Comparison of ENCODE assay signal across 36 cellular contexts in the genomic region with DNA sequence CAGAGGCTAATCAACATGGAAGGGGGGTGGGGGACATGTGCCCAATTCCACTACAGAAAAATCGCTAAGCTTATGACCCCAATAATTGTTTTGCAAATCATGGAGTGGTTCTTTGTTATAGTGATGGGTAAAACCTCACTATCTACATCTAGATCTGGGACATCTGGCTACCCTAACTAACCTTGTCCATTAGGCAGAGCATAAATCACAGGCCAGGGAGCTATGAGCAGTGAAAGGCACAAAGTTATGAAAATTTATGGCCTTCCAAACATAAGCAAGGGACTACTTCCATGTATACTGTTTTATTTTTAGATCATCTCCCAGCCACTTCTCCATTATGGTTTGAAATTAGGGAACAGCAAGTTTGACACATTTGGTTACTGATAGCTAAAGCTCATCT.
"Had no signal": no experiment of that assay in that cellular context is flagged by ENCODE, and none has a peak within 500 bp of the region (broad histone marks: within the 10 kb centered on the region; RNA-seq: fewer than 3 reads in every experiment).

No MANE protein-coding gene starts in this region.

- H3K27me3 Mint-ChIP-seq: activated B cell treated with CpG ODN at 0.5 μM for 24 hours; activated CD4-positive, alpha-beta memory T cell treated with anti-CD3 and anti-CD28 coated beads for 36 hours; activated CD8-positive, alpha-beta T cell treated with anti-CD3 and anti-CD28 coated beads for 36 hours; activated T-helper 17 cell treated with anti-CD3 and anti-CD28 coated beads, Interleukin-2, amount 50 U/mL, for 72 hours had no signal

- H3K4me1 ChIP-seq: adrenal gland, ascending aorta had no signal

- H3K27me3 ChIP-seq: adrenal gland, ascending aorta, cardiac muscle cell had no signal

- H3K4me3 ChIP-seq: adrenal gland, ascending aorta, cardiac muscle cell had no signal

- DNase-seq: activated B cell treated with CpG ODN at 0.5 μM for 24 hours; activated CD4-positive, alpha-beta memory T cell treated with anti-CD3 and anti-CD28 coated beads for 36 hours; activated CD4-positive, alpha-beta T cell treated with anti-CD3 and anti-CD28 coated beads for 4 hours; activated CD4-positive, alpha-beta T cell treated with anti-CD3 and anti-CD28 coated beads, Interleukin-2, amount 10 ng/mL, durations not matched to agents 24 days and 14 days; activated CD4-positive, alpha-beta T cell treated with anti-CD3 and anti-CD28 coated beads, Interleukin-2, amount 50 U/mL, for 1 hour; activated CD4-positive, alpha-beta T cell treated with anti-CD3 and anti-CD28 coated beads, Interleukin-2, amount 50 U/mL, for 4 hours; activated CD4-positive, CD25-positive, alpha-beta regulatory T cell treated with anti-CD3 and anti-CD28 coated beads, Interleukin-2, amount 50 U/mL, for 72 hours; activated CD8-positive, alpha-beta memory T cell treated with anti-CD3 and anti-CD28 coated beads, Interleukin-2, amount 50 U/mL, for 4 hours; activated CD8-positive, alpha-beta T cell treated with anti-CD3 and anti-CD28 coated beads for 36 hours; activated effector memory CD4-positive, alpha-beta T cell treated with anti-CD3 and anti-CD28 coated beads, Interleukin-2, amount 50 U/mL, for 16 hours; activated gamma-delta T cell treated with Interleukin-2 at 50 U/mL for 16 hours; activated naive CD4-positive, alpha-beta T cell; activated naive CD4-positive, alpha-beta T cell treated with anti-CD3 and anti-CD28 coated beads for 36 hours; activated naive CD4-positive, alpha-beta T cell treated with anti-CD3 and anti-CD28 coated beads, Interleukin-2, amount 50 U/mL, for 16 hours; activated naive CD8-positive, alpha-beta T cell treated with anti-CD3 and anti-CD28 coated beads for 36 hours; activated T-cell treated with anti-CD3 and anti-CD28 coated beads for 4 hours; activated T-cell treated with anti-CD3 and anti-CD28 coated beads, Interleukin-2, amount 50 U/mL, for 1 hour; activated T-cell treated with anti-CD3 and anti-CD28 coated beads, Interleukin-2, amount 50 U/mL, for 4 hours; activated T-cell treated with anti-CD3 and anti-CD28 coated beads, Interleukin-2, amount 50 U/mL, for 72 hours; adrenal gland; amniotic stem cell; caudate nucleus; cerebellar nuclear complex; T-helper 2 cell; T-helper 9 cell had no signal

- H3K4me1 Mint-ChIP-seq: activated B cell treated with CpG ODN at 0.5 μM for 24 hours; activated CD4-positive, alpha-beta T cell treated with anti-CD3 and anti-CD28 coated beads, Interleukin-2, amount 10 ng/mL, durations not matched to agents 24 days and 14 days; activated naive CD8-positive, alpha-beta T cell treated with anti-CD3 and anti-CD28 coated beads for 36 hours; activated T-helper 17 cell treated with anti-CD3 and anti-CD28 coated beads, Interleukin-2, amount 50 U/mL, for 72 hours; brain; central memory CD8-positive, alpha-beta T cell had no signal

- H3K27ac Mint-ChIP-seq: activated B cell treated with CpG ODN at 0.5 μM for 24 hours; activated CD4-positive, alpha-beta memory T cell treated with anti-CD3 and anti-CD28 coated beads for 36 hours; activated CD4-positive, alpha-beta T cell treated with anti-CD3 and anti-CD28 coated beads, Interleukin-2, amount 10 ng/mL, durations not matched to agents 24 days and 14 days; activated CD8-positive, alpha-beta T cell treated with anti-CD3 and anti-CD28 coated beads for 36 hours; activated naive CD4-positive, alpha-beta T cell treated with anti-CD3 and anti-CD28 coated beads for 36 hours; activated naive CD4-positive, alpha-beta T cell treated with anti-CD3 and anti-CD28 coated beads, Interleukin-2, amount 50 U/mL, for 72 hours; activated naive CD8-positive, alpha-beta T cell treated with anti-CD3 and anti-CD28 coated beads for 36 hours; activated T-cell treated with anti-CD3 and anti-CD28 coated beads, Interleukin-2, amount 50 U/mL, for 72 hours; activated T-helper 1 cell treated with anti-CD3 and anti-CD28 coated beads, Interleukin-12 subunit alpha, Interleukin-12 subunit beta, Interleukin-2, Interleukin-4 antibody, amounts not matched to agents 30 ng/mL and 10 ng/mL and 1 ng/mL, durations not matched to agents 14 hours and 24 hours and 36 hours; activated T-helper 17 cell treated with anti-CD3 and anti-CD28 coated beads, Interleukin-2, amount 50 U/mL, for 72 hours; brain; T-helper 2 cell treated with Interferon-gamma antibody and Interleukin-4, amounts not matched to agents 5 μg/mL and 100 μg/mL, for 36 hours had no signal

- H3K9me3 Mint-ChIP-seq: activated B cell treated with CpG ODN at 0.5 μM for 24 hours; activated CD4-positive, alpha-beta memory T cell treated with anti-CD3 and anti-CD28 coated beads for 36 hours; activated CD4-positive, alpha-beta T cell treated with anti-CD3 and anti-CD28 coated beads, Interleukin-2, amount 10 ng/mL, durations not matched to agents 24 days and 14 days; activated CD8-positive, alpha-beta T cell treated with anti-CD3 and anti-CD28 coated beads for 36 hours; activated naive CD4-positive, alpha-beta T cell treated with anti-CD3 and anti-CD28 coated beads for 36 hours; activated naive CD4-positive, alpha-beta T cell treated with anti-CD3 and anti-CD28 coated beads, Interleukin-2, amount 50 U/mL, for 72 hours; activated T-cell treated with anti-CD3 and anti-CD28 coated beads, Interleukin-2, amount 50 U/mL, for 4 hours; activated T-cell treated with anti-CD3 and anti-CD28 coated beads, Interleukin-2, amount 50 U/mL, for 72 hours; activated T-helper 1 cell treated with anti-CD3 and anti-CD28 coated beads, Interleukin-12 subunit alpha, Interleukin-12 subunit beta, Interleukin-2, Interleukin-4 antibody, amounts not matched to agents 30 ng/mL and 10 ng/mL and 1 ng/mL, durations not matched to agents 14 hours and 24 hours and 36 hours; activated T-helper 17 cell treated with anti-CD3 and anti-CD28 coated beads, Interleukin-2, amount 50 U/mL, for 72 hours; central memory CD8-positive, alpha-beta T cell; T-helper 2 cell treated with Interferon-gamma antibody and Interleukin-4, amounts not matched to agents 5 μg/mL and 100 μg/mL, for 36 hours had no signal

- FAIRE-seq: bronchial epithelial cell, TTC549 had no signal

- H3K36me3 ChIP-seq: adrenal gland, ascending aorta, cardiac muscle cell had no signal

- H3K4me3 Mint-ChIP-seq: activated B cell treated with CpG ODN at 0.5 μM for 24 hours; activated CD4-positive, alpha-beta memory T cell treated with anti-CD3 and anti-CD28 coated beads for 36 hours; activated CD4-positive, alpha-beta T cell treated with anti-CD3 and anti-CD28 coated beads, Interleukin-2, amount 10 ng/mL, durations not matched to agents 24 days and 14 days; activated CD8-positive, alpha-beta T cell treated with anti-CD3 and anti-CD28 coated beads for 36 hours; activated naive CD4-positive, alpha-beta T cell treated with anti-CD3 and anti-CD28 coated beads for 36 hours; activated naive CD8-positive, alpha-beta T cell treated with anti-CD3 and anti-CD28 coated beads for 36 hours; activated T-cell treated with anti-CD3 and anti-CD28 coated beads, Interleukin-2, amount 50 U/mL, for 4 hours; activated T-cell treated with anti-CD3 and anti-CD28 coated beads, Interleukin-2, amount 50 U/mL, for 72 hours; activated T-helper 1 cell treated with anti-CD3 and anti-CD28 coated beads, Interleukin-12 subunit alpha, Interleukin-12 subunit beta, Interleukin-2, Interleukin-4 antibody, amounts not matched to agents 30 ng/mL and 10 ng/mL and 1 ng/mL, durations not matched to agents 14 hours and 24 hours and 36 hours; activated T-helper 17 cell treated with anti-CD3 and anti-CD28 coated beads, Interleukin-2, amount 50 U/mL, for 72 hours; brain; central memory CD8-positive, alpha-beta T cell; T-helper 2 cell treated with Interferon-gamma antibody and Interleukin-4, amounts not matched to agents 5 μg/mL and 100 μg/mL, for 36 hours had no signal

- H3K9me3 ChIP-seq: adrenal gland, ascending aorta had no signal

- H3K27ac ChIP-seq: adrenal gland, ascending aorta, cardiac muscle cell, VCaP had no signal

- ATAC-seq: activated CD8-positive, alpha-beta T cell treated with anti-CD3 and anti-CD28 coated beads for 36 hours; activated naive CD4-positive, alpha-beta T cell treated with anti-CD3 and anti-CD28 coated beads, Interleukin-2, amount 50 U/mL, for 72 hours; activated T-cell treated with anti-CD3 and anti-CD28 coated beads, Interleukin-2, amount 50 U/mL, for 4 hours; activated T-cell treated with anti-CD3 and anti-CD28 coated beads, Interleukin-2, amount 50 U/mL, for 72 hours; activated T-helper 17 cell treated with anti-CD3 and anti-CD28 coated beads, Interleukin-2, amount 50 U/mL, for 72 hours had no signal

- H3K36me3 Mint-ChIP-seq: activated CD4-positive, alpha-beta memory T cell treated with anti-CD3 and anti-CD28 coated beads for 36 hours; activated naive CD4-positive, alpha-beta T cell treated with anti-CD3 and anti-CD28 coated beads, Interleukin-2, amount 50 U/mL, for 72 hours; activated naive CD8-positive, alpha-beta T cell treated with anti-CD3 and anti-CD28 coated beads for 36 hours; brain had no signal
